In the genomic region with DNA sequence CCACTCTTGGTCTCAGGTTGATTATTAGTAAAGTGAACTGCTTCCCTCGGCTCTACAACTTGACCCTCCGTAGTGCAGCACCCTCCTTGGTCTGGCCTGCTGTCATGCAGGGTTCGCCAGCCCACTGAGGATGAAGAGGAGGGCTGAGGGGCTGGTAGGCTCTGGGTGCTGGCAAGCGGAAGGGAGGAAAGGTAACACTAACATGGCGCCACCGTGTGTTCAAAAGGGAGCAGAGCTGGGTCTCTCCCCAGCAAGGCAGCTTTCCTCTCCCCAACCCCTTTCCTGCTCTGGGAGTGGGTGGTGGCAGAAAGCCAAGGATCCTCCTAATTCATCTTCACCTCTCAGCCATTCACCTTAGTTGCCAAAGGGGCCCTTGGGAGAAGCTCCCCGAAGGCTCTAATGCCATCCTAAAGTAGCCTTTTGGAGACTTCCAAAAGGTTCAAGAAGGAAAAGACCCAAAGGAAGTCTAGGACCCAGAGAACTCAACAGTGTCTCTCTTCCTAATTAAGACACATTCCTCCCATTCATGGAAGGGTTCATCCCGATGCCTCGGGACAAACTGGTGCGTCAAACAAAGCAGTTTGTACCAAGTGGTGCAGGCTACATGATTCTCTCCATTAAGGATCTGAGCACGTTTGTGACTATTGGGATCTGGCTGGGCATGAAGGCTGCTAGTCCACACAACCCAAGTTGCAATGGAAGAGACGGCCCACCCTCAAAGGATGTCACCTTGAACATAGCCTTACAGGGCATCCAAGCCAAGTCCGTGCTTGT, we compare ENCODE assay signal across 8 cellular contexts.
A peak's percentile ranks its signal among the peaks of the same experiment; 100 is the strongest.
DNase-seq lines count a peak whose midpoint lies in the region; ATAC-seq and TF ChIP-seq lines count a peak whose summit lies in the region.

No MANE protein-coding gene starts in this region.

- H3K36me3 ChIP-seq in RWPE2 (ENCODE audit: low read depth): no peaks in the 10 kb centered on the region; the same call in 1 of the 2 replicates
- peaks cover 0 to 7% of the 10 kb centered on the region in 2 donors for H3K36me3 ChIP-seq in vagina

- no peak for TF ChIP-seq POLR2A in vagina (IDR thresholded peaks at IDR 0.05)

- H3K27ac ChIP-seq in RWPE2 (ENCODE audit: poor library complexity, severe bottlenecking) (no peak overlapping the region), vagina (peak overlapping the region; percentile 93)

- H3K27me3 ChIP-seq in RWPE2 (ENCODE audit: insufficient read depth, poor library complexity, severe bottlenecking) (no peaks in the 10 kb centered on the region), vagina (no peaks in the 10 kb centered on the region)

- H3K4me1 ChIP-seq in RWPE2 (ENCODE audit: insufficient read depth, poor library complexity, severe bottlenecking) (peaks cover 22% of the 10 kb centered on the region), vagina (peaks cover 51% of the 10 kb centered on the region)

- peak; percentile 47 for ATAC-seq in RWPE2 (ENCODE audit: low read depth)

- intact Hi-C loops in posterior vena cava (cut with DNase I) (loop anchor here (5.0 kb wide), 2 partner anchors 100 to 170 kb away; no protein-coding TSS in a partner anchor), vagina (cut with DNase I) (no loop called here)

- no peaks in the 10 kb centered on the region for H3K9me3 ChIP-seq in RWPE2 (ENCODE audit: severe bottlenecking)
- no peaks in the 10 kb centered on the region for H3K9me3 ChIP-seq in vagina

- TF ChIP-seq CTCF in LNCaP clone FGC (IDR thresholded peaks at IDR 0.05; ENCODE audit: control insufficient read depth, extremely low read depth, insufficient read depth) (peak; percentile 77), RWPE2 (IDR thresholded peaks at IDR 0.05; ENCODE audit: poor library complexity, severe bottlenecking) (peak; percentile 83), vagina (IDR thresholded peaks at IDR 0.05) (peak in 2 of 3 experiments; percentile 47 to 51)

- peak; percentile 32 for DNase-seq in DMS79 treated with DMSO at 0.1 percent for 48 hours (lab: John Stamatoyannopoulos, UW)
- no peak for DNase-seq in DMS79 (lab: John Stamatoyannopoulos, UW)
- DNase-seq in LNCaP clone FGC (ENCODE audit: low read depth): no peak
- no peak for DNase-seq in RWPE2 (ENCODE audit: low spot score)
- DNase-seq in activated effector memory CD4-positive, alpha-beta T cell treated with anti-CD3 and anti-CD28 coated beads, Interleukin-2, amount 50 U/mL, for 16 hours: peak; percentile 86
- DNase-seq in germinal center (ENCODE audit: low spot score): peak; percentile 72
- peak; percentile 46 for DNase-seq in posterior vena cava (ENCODE audit: low spot score)
- peak in 1 of 2 donors; percentile 79 for DNase-seq in vagina (ENCODE audit: extremely low spot score in 2 of 2)

- H3K4me3 ChIP-seq in LNCaP clone FGC (ENCODE audit: low read depth, low read length): no peak overlapping the region
- H3K4me3 ChIP-seq in RWPE2 (ENCODE audit: severe bottlenecking): no peak overlapping the region
- no peak overlapping the region for H3K4me3 ChIP-seq in vagina

Comparison
In these comparisons a context has a peak if more than half of its experiments do, and no peak if none do; other contexts are left out.
1. DNase-seq: peak in DMS79 treated with DMSO at 0.1 percent for 48 hours (single experiment), activated effector memory CD4-positive, alpha-beta T cell treated with anti-CD3 and anti-CD28 coated beads, Interleukin-2, amount 50 U/mL, for 16 hours (single experiment), germinal center (single experiment) and posterior vena cava (single experiment); none in DMS79 (single experiment), LNCaP clone FGC (single experiment) and RWPE2 (single experiment).
2. Peak in every context shown above with its lines, with median percentiles within 50 percentile points of each other: CTCF ChIP-seq.